ENCODE assay signal across 23 cellular contexts in the genomic region with DNA sequence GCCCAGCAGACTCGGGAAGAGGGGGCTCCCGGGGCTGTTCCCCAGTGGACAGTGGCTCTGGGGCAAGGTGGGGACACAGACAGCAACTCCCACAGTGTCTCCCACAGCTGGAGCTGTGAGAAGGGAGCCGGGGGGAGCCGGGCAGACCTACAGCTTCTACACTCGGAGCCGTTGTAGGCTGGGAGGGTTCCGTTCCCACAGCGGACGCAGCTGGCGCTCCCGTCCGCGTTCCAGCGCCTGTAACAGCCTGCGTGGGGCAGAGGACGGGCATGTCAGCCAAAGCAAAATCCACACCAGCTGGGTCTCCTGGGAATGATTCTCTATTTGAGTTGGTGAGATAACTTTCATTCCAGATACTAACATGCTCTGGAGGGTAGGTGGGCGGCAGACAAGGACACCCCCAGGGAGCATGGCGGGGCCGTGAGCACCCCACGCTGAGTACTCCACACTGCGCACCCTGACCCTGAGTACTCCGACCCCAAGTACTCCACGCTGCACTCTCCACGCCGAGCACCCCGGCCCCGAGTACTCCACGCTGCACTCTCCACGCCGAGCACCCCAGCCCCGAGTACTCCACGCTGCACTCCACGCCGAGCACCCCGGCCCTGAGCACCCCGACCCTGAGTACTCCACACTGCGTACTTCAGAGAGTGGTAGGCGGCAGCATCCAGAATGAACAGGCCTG. TPM values are rescaled to one million over a fixed set of nuclear protein-coding genes. Genes with fewer than 3 reads are reported as not detected.
"Had no signal": no experiment of that assay in that cellular context is flagged by ENCODE, and none has a peak within 500 bp of the region (broad histone marks: within the 10 kb centered on the region; RNA-seq: fewer than 3 reads in every experiment).

No MANE protein-coding gene starts in this region.

- H3K4me1 ChIP-seq: adrenal gland, gastrocnemius medialis, heart right ventricle, neural progenitor cell, upper lobe of left lung had no signal

- H2AFZ ChIP-seq: neural progenitor cell had no signal

- H3K9me3 ChIP-seq: adrenal gland, gastrocnemius medialis, heart right ventricle, upper lobe of left lung had no signal

- DNase-seq: activated B cell treated with CpG ODN at 0.5 μM for 24 hours; activated CD4-positive, alpha-beta T cell treated with anti-CD3 and anti-CD28 coated beads, Interleukin-2, amount 10 ng/mL, durations not matched to agents 24 days and 14 days; activated naive CD4-positive, alpha-beta T cell treated with Interleukin-2 at 50 U/mL for 16 hours; caudate nucleus; cortex of kidney; effector memory CD8-positive, alpha-beta T cell; heart right ventricle; midbrain; stimulated activated CD4-positive, alpha-beta T cell treated with anti-CD3 and anti-CD28 coated beads, Interleukin-1b, Interleukin-23, amount 100 ng/mL, for 48 hours; substantia nigra; T-helper 17 cell had no signal

- H3K27me3 ChIP-seq: adrenal gland, gastrocnemius medialis, heart right ventricle, neural progenitor cell, upper lobe of left lung had no signal

- FAIRE-seq: keratinocyte had no signal

- H3K9ac ChIP-seq: neural progenitor cell had no signal

- H3K27ac ChIP-seq: adrenal gland, epithelial cell of prostate, gastrocnemius medialis, heart right ventricle, neural progenitor cell, SK-N-MC, upper lobe of left lung had no signal

- H3K4me2 ChIP-seq: neural progenitor cell, smooth muscle cell had no signal

- H3K36me3 ChIP-seq: adrenal gland, gastrocnemius medialis, heart right ventricle, neural progenitor cell had no signal

- ATAC-seq: effector memory CD8-positive, alpha-beta T cell; gastrocnemius medialis; heart right ventricle; right cardiac atrium; stimulated activated memory B cell treated with anti-CD40 and anti-IgM and Interleukin-4, amounts not matched to agents 10 μg/mL and 1 μg/mL and 100 μg/mL, for 72 hours; T-helper 17 cell had no signal

- H3K4me3 ChIP-seq: adrenal gland, gastrocnemius medialis, heart right ventricle, neural progenitor cell, SK-N-MC, smooth muscle cell, upper lobe of left lung had no signal

RNA-seq across cellular contexts. Expression of a gene that starts 13.4 kb away (rescaled TPM):
- total RNA-seq: activated B cell treated with CpG ODN at 0.5 μM for 24 hours; activated CD4-positive, alpha-beta T cell treated with anti-CD3 and anti-CD28 coated beads, Interleukin-2, amount 10 ng/mL, durations not matched to agents 24 days and 14 days; adrenal gland; gastrocnemius medialis; heart right ventricle; progenitor cell of endocrine pancreas; right cardiac atrium; T-helper 17 cell had no signal
- polyA plus RNA-seq: heart right ventricle, liver, right cardiac atrium had no signal
